In genomic region chr19:42273407-42274064, GRCh38 we compare ENCODE assay signal across 12 cellular contexts. TPM values are rescaled to one million over a fixed set of nuclear protein-coding genes. Genes with fewer than 3 reads are reported as not detected.
"Had no signal": no experiment of that assay in that cellular context is flagged by ENCODE, and none has a peak within 500 bp of the region (broad histone marks: within the 10 kb centered on the region; RNA-seq: fewer than 3 reads in every experiment).

No MANE protein-coding gene starts in this region.

- H3K36me3 ChIP-seq: colonic mucosa had no signal

- H3K27ac ChIP-seq: colonic mucosa, epithelial cell of prostate, vagina had no signal

- H3K4me3 ChIP-seq: ascending aorta, colonic mucosa, skin epidermis, stomach, vagina had no signal

- H3K9me3 ChIP-seq: ascending aorta, colonic mucosa, stomach, vagina had no signal

- DNase-seq: activated CD4-positive, alpha-beta T cell treated with anti-CD3 and anti-CD28 coated beads for 48 hours; activated CD8-positive, alpha-beta memory T cell treated with anti-CD3 and anti-CD28 coated beads for 24 hours; colonic mucosa; effector CD8-positive, alpha-beta T cell; hypothalamus; stomach; T-helper 17 cell had no signal

- ATAC-seq: T-helper 17 cell, WTC11 had no signal

- H3K27me3 ChIP-seq: ascending aorta, colonic mucosa, stomach, vagina had no signal

RNA-seq across cellular contexts. Expression of gene PRR19, which starts 28.4 kb away (rescaled TPM):
- total RNA-seq: ascending aorta, stomach, vagina had no signal
